24 cellular contexts compared by ENCODE assay signal in the genomic region with DNA sequence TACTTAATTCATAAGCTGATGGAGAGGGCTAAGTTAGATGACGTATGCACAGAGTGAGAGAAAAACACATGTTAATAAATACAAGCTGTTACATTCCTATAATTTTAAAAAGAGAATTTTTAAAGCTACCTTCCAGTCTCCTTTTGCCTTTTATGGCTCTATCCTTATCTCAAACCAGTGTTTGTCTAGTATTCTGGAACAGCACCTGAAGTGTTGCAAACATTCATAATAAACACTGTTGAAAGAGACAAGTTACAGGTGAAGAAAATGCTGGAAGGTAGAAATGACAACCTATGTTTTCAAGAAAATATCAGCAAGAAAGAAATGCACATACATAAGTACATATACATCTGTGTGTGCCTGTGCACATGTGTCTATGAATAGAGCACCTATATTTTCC.
"Had no signal": no experiment of that assay in that cellular context is flagged by ENCODE, and none has a peak within 500 bp of the region (broad histone marks: within the 10 kb centered on the region; RNA-seq: fewer than 3 reads in every experiment).

No MANE protein-coding gene starts in this region.

- H3K9me3 ChIP-seq: esophagus muscularis mucosa, gastroesophageal sphincter, heart left ventricle, mucosa of descending colon, neutrophil, psoas muscle, suprapubic skin, transverse colon, vagina had no signal

- H3K27me3 ChIP-seq: esophagus muscularis mucosa, foreskin keratinocyte, gastroesophageal sphincter, heart left ventricle, hepatocyte, neutrophil, suprapubic skin, transverse colon, vagina had no signal

- H3K4me3 ChIP-seq: coronary artery, esophagus muscularis mucosa, gastroesophageal sphincter, heart left ventricle, hepatocyte, lung, mucosa of descending colon, psoas muscle, skin epidermis, suprapubic skin, transverse colon, vagina had no signal

- H3K27ac ChIP-seq: coronary artery, esophagus muscularis mucosa, gastroesophageal sphincter, hepatocyte, neutrophil, psoas muscle, suprapubic skin, transverse colon, vagina had no signal

- H3K4me1 ChIP-seq: psoas muscle, vagina had no signal

- H2AFZ ChIP-seq: hepatocyte had no signal

- DNase-seq: dermis blood vessel endothelial cell; effector memory CD4-positive, alpha-beta T cell; foreskin keratinocyte; left cardiac atrium; naive B cell; psoas muscle; right cardiac atrium; stimulated activated CD4-positive, alpha-beta T cell treated with anti-CD3 and anti-CD28 coated beads, Interleukin-15, amount 100 ng/mL, for 24 hours; stimulated activated CD4-positive, alpha-beta T cell treated with anti-CD3 and anti-CD28 coated beads, Interleukin-2, amount 100 ng/mL, for 48 hours; stimulated activated naive CD4-positive, alpha-beta T cell; stimulated activated naive CD8-positive, alpha-beta T cell treated with anti-CD3 and anti-CD28 coated beads, Interleukin-15, amount 100 ng/mL, for 72 hours; transverse colon had no signal

- H3K4me2 ChIP-seq: hepatocyte had no signal

- ATAC-seq: gastroesophageal sphincter; mucosa of descending colon; natural killer cell treated with Interleukin-12 subunit alpha and Interleukin-12 subunit beta and Interleukin-15 and Interleukin-18, amount 100 ng/mL, for 72 hours; psoas muscle; stimulated activated naive CD8-positive, alpha-beta T cell treated with anti-CD3 and anti-CD28 coated beads, Interleukin-15, amount 100 ng/mL, for 72 hours had no signal

- H3K36me3 ChIP-seq: esophagus muscularis mucosa, gastroesophageal sphincter, heart left ventricle, neutrophil, suprapubic skin, transverse colon, vagina had no signal
